16 cellular contexts compared by ENCODE assay signal in genomic region chr2:240302933-240303332, GRCh38.
DNase-seq lines count a peak whose midpoint lies in the region; ATAC-seq, FAIRE-seq and TF ChIP-seq lines count a peak whose summit lies in the region.
"Had no signal": no experiment of that assay in that cellular context is flagged by ENCODE, and none has a peak within 500 bp of the region (broad histone marks: within the 10 kb centered on the region; RNA-seq: fewer than 3 reads in every experiment).

No MANE protein-coding gene starts in this region.

- H3K4me3 Mint-ChIP-seq in activated CD4-positive, alpha-beta memory T cell treated with anti-CD3 and anti-CD28 coated beads, Interleukin-2, amount 10 ng/mL, durations not matched to agents 7 days and 5 days = no peak overlapping the region
- H3K4me3 Mint-ChIP-seq in activated CD4-positive, alpha-beta memory T cell treated with anti-CD3 and anti-CD28 coated beads for 36 hours = no peak overlapping the region
- H3K4me3 Mint-ChIP-seq: CD4-positive, CD25-positive, alpha-beta regulatory T cell had no signal

- H3K36me3 ChIP-seq in right lobe of liver (no peaks in the 10 kb centered on the region), HepG2 (replicated peaks in 1 of 2; ENCODE audit: control insufficient read depth in 1 of 2, insufficient read depth in 2 of 2, low read length in 2 of 2) (no peaks in the 10 kb centered on the region), Karpas-422 (ENCODE audit: insufficient read depth, low read length) (no peaks in the 10 kb centered on the region)
- H3K36me3 ChIP-seq: BLaER1 treated with 17β-estradiol and CSF1 and Interleukin-3, amounts not matched to agents 10 nM and 100 nM had no signal

- no peaks in the 10 kb centered on the region for H3K9me3 ChIP-seq in right lobe of liver
- H3K9me3 ChIP-seq in HepG2 (ENCODE audit: low read length) = no peaks in the 10 kb centered on the region
- H3K9me3 ChIP-seq in Karpas-422 (ENCODE audit: low read length) = no peaks in the 10 kb centered on the region
- H3K9me3 ChIP-seq: BLaER1 treated with 17β-estradiol and CSF1 and Interleukin-3, amounts not matched to agents 10 nM and 100 nM had no signal

- WGBS in right lobe of liver (ENCODE audit: insufficient coverage, low coverage, low lambda C conversion rate, missing lambda C conversion rate) = no CpG with 5 or more reads among the region's 1 CpG
- no CpG with 5 or more reads among the region's 1 CpG for WGBS in HepG2 (ENCODE audit: low lambda C conversion rate)

- H3K4me3 ChIP-seq in right lobe of liver = no peak overlapping the region
- no peak overlapping the region for H3K4me3 ChIP-seq in HepG2 (replicated peaks in 1 of 3; ENCODE audit: insufficient read depth in 1 of 3, low read depth in 2 of 3, low read length in 3 of 3)
- no peak overlapping the region for H3K4me3 ChIP-seq in Karpas-422 (ENCODE audit: low read length)
- H3K4me3 ChIP-seq: BLaER1 treated with 17β-estradiol and CSF1 and Interleukin-3, amounts not matched to agents 10 nM and 100 nM; GM12878; GM23248 had no signal

- TF ChIP-seq POLR2A in right lobe of liver (IDR thresholded peaks at IDR 0.05) (no peak), HepG2 (IDR thresholded peaks at IDR 0.05; ENCODE audit: insufficient read depth in 1 of 2, low read depth in 2 of 2, low read length in 2 of 2) (no peak)

- no peaks in the 10 kb centered on the region for H3K36me3 Mint-ChIP-seq in activated CD4-positive, alpha-beta memory T cell treated with anti-CD3 and anti-CD28 coated beads, Interleukin-2, amount 10 ng/mL, durations not matched to agents 7 days and 5 days (ENCODE audit: low read depth)
- no peaks in the 10 kb centered on the region for H3K36me3 Mint-ChIP-seq in activated CD4-positive, alpha-beta memory T cell treated with anti-CD3 and anti-CD28 coated beads for 36 hours
- H3K36me3 Mint-ChIP-seq: CD4-positive, CD25-positive, alpha-beta regulatory T cell had no signal

- no TSS peak for BruUV-seq in HepG2 (replicated peaks; lab: Mats Ljungman, UMichigan)

- TF ChIP-seq CTCF in right lobe of liver (IDR thresholded peaks at IDR 0.05) (no peak), HepG2 (CRISPR knock-in tag; IDR thresholded peaks at IDR 0.05) (no peak), omental fat pad (IDR thresholded peaks at IDR 0.05) (no peak)

- in situ Hi-C loops in HepG2 (cut with HindIII; ENCODE audit: extremely low pct_ligation_motif_present, low pct_unique_long_range_greater_than_20kb) (no loop called here), ACHN (cut with HindIII; ENCODE audit: low pct_ligation_motif_present, low pct_unique_long_range_greater_than_20kb, low sequenced_read_pairs) (no loop called here)

- no peak overlapping the region for H3K4me2 ChIP-seq in HepG2 (ENCODE audit: low read depth, low read length)
- H3K4me2 ChIP-seq in Karpas-422 (ENCODE audit: low read depth, low read length, poor library complexity, severe bottlenecking) = no peak overlapping the region
- H3K4me2 ChIP-seq: BLaER1 treated with 17β-estradiol and CSF1 and Interleukin-3, amounts not matched to agents 10 nM and 100 nM had no signal

- H4K20me1 ChIP-seq in HepG2 (ENCODE audit: insufficient read depth, low read length) = peaks cover 6% of the 10 kb centered on the region; the same call in 1 of the 2 replicates
- no peaks in the 10 kb centered on the region for H4K20me1 ChIP-seq in Karpas-422 (ENCODE audit: insufficient read depth, low read depth, low read length)
- H4K20me1 ChIP-seq: BLaER1 treated with 17β-estradiol and CSF1 and Interleukin-3, amounts not matched to agents 10 nM and 100 nM had no signal

- FAIRE-seq in HepG2 (lab: Jason Lieb, UNC) = no peak
- FAIRE-seq: GM12878, GM18507, H54 had no signal

- TF ChIP-seq EP300 in HepG2 (IDR thresholded peaks at IDR 0.05; ENCODE audit: low read depth in 2 of 2, low read length in 2 of 2) (no peak), HepG2 (CRISPR knock-in tag; IDR thresholded peaks at IDR 0.05; ENCODE audit: borderline replicate concordance) (no peak)

- H3K27ac Mint-ChIP-seq in activated CD4-positive, alpha-beta memory T cell treated with anti-CD3 and anti-CD28 coated beads, Interleukin-2, amount 10 ng/mL, durations not matched to agents 7 days and 5 days = no peak overlapping the region
- H3K27ac Mint-ChIP-seq in activated CD4-positive, alpha-beta memory T cell treated with anti-CD3 and anti-CD28 coated beads for 36 hours = no peak overlapping the region
- H3K27ac Mint-ChIP-seq: CD4-positive, CD25-positive, alpha-beta regulatory T cell had no signal

- no peaks in the 10 kb centered on the region for H3K27me3 ChIP-seq in right lobe of liver
- peaks cover 18 to 72% of the 10 kb centered on the region in 2 experiments for H3K27me3 ChIP-seq in HepG2 (ENCODE audit: control insufficient read depth in 1 of 2, insufficient read depth in 2 of 2, low read length in 2 of 2)
- H3K27me3 ChIP-seq in Karpas-422 (ENCODE audit: low read length) = no peaks in the 10 kb centered on the region
- H3K27me3 ChIP-seq: BLaER1 treated with 17β-estradiol and CSF1 and Interleukin-3, amounts not matched to agents 10 nM and 100 nM had no signal

- CTCF ChIA-PET in activated CD4-positive, alpha-beta memory T cell treated with anti-CD3 and anti-CD28 coated beads, Interleukin-2, amount 10 ng/mL, durations not matched to agents 7 days and 5 days (lab: Charles Lee) = no interaction called here
- CTCF ChIA-PET in activated CD4-positive, alpha-beta memory T cell treated with anti-CD3 and anti-CD28 coated beads for 36 hours (lab: Charles Lee) = no interaction called here
- CTCF ChIA-PET in HepG2 (lab: Yijun Ruan, JAX; ENCODE audit: low intra/inter-chr PET ratio, low total read pairs) = no interaction called here

- intact Hi-C loops in activated CD4-positive, alpha-beta memory T cell treated with anti-CD3 and anti-CD28 coated beads for 36 hours (cut with micrococcal nuclease) = no loop called here
- intact Hi-C loops in right lobe of liver (cut with DNase I) = no loop called here
- intact Hi-C loops in HepG2 (cut with micrococcal nuclease; ENCODE audit: unreplicated experiment) = no loop called here

- TF ChIP-seq RAD21 in HepG2 (CRISPR knock-in tag; IDR thresholded peaks at IDR 0.05) = no peak

- no peaks in the 10 kb centered on the region for H3K4me1 Mint-ChIP-seq in activated CD4-positive, alpha-beta memory T cell treated with anti-CD3 and anti-CD28 coated beads, Interleukin-2, amount 10 ng/mL, durations not matched to agents 7 days and 5 days
- no peaks in the 10 kb centered on the region for H3K4me1 Mint-ChIP-seq in activated CD4-positive, alpha-beta memory T cell treated with anti-CD3 and anti-CD28 coated beads for 36 hours (ENCODE audit: low read depth)
- H3K4me1 Mint-ChIP-seq: CD4-positive, CD25-positive, alpha-beta regulatory T cell had no signal

- H2AFZ ChIP-seq in HepG2 (ENCODE audit: low read length) (no peak overlapping the region), Karpas-422 (ENCODE audit: low read length) (no peak overlapping the region)
- H2AFZ ChIP-seq: GM23248 had no signal

- H3K27ac ChIP-seq in right lobe of liver (no peak overlapping the region), HepG2 (ENCODE audit: extremely low read length, insufficient read depth, low read length) (no peak overlapping the region), Karpas-422 (ENCODE audit: low read length) (no peak overlapping the region)
- H3K27ac ChIP-seq: 22Rv1; BLaER1 treated with 17β-estradiol and CSF1 and Interleukin-3, amounts not matched to agents 10 nM and 100 nM; GM23248 had no signal

- ATAC-seq in right lobe of liver = peak in 3 of 4 donors; percentile 39 to 53 (median 44)
- no peak for ATAC-seq in HepG2
- ATAC-seq in omental fat pad (ENCODE audit: low FRiP score) = no peak
- ATAC-seq: GM12878 had no signal

- peaks cover 2% of the 10 kb centered on the region for H3K27me3 Mint-ChIP-seq in activated CD4-positive, alpha-beta memory T cell treated with anti-CD3 and anti-CD28 coated beads, Interleukin-2, amount 10 ng/mL, durations not matched to agents 7 days and 5 days
- peaks cover 21% of the 10 kb centered on the region for H3K27me3 Mint-ChIP-seq in activated CD4-positive, alpha-beta memory T cell treated with anti-CD3 and anti-CD28 coated beads for 36 hours
- H3K27me3 Mint-ChIP-seq: CD4-positive, CD25-positive, alpha-beta regulatory T cell had no signal

- no peaks in the 10 kb centered on the region for H3K9me3 Mint-ChIP-seq in activated CD4-positive, alpha-beta memory T cell treated with anti-CD3 and anti-CD28 coated beads, Interleukin-2, amount 10 ng/mL, durations not matched to agents 7 days and 5 days
- no peaks in the 10 kb centered on the region for H3K9me3 Mint-ChIP-seq in activated CD4-positive, alpha-beta memory T cell treated with anti-CD3 and anti-CD28 coated beads for 36 hours

- H3K4me1 ChIP-seq in right lobe of liver (no peaks in the 10 kb centered on the region), HepG2 (ENCODE audit: insufficient read depth, low read length) (no peaks in the 10 kb centered on the region), Karpas-422 (ENCODE audit: low read length) (no peaks in the 10 kb centered on the region)

- POLR2A ChIA-PET in activated CD4-positive, alpha-beta memory T cell treated with anti-CD3 and anti-CD28 coated beads, Interleukin-2, amount 10 ng/mL, durations not matched to agents 7 days and 5 days (lab: Charles Lee) = no interaction called here
- POLR2A ChIA-PET in activated CD4-positive, alpha-beta memory T cell treated with anti-CD3 and anti-CD28 coated beads for 36 hours (lab: Charles Lee) = no interaction called here
- POLR2A ChIA-PET in HepG2 (lab: Yijun Ruan, JAX) = no interaction called here

- DNase-seq in activated CD4-positive, alpha-beta memory T cell treated with anti-CD3 and anti-CD28 coated beads, Interleukin-2, amount 10 ng/mL, durations not matched to agents 7 days and 5 days = peak; percentile 9
- DNase-seq in activated CD4-positive, alpha-beta memory T cell treated with anti-CD3 and anti-CD28 coated beads for 36 hours = no peak
- DNase-seq in right lobe of liver (no peak), HepG2 (ENCODE audit: low spot score) (no peak), omental fat pad (ENCODE audit: low spot score) (peak; percentile 11), Karpas-422 (no peak), NCI-H2029 treated with DMSO at 0.1 percent for 48 hours (lab: John Stamatoyannopoulos, UW) (no peak), ACHN (no peak)
- DNase-seq: CD4-positive, CD25-positive, alpha-beta regulatory T cell; DMS 273 treated with DMSO at 0.1 percent for 48 hours; GM23248 had no signal

- no peak overlapping the region for H3K9ac ChIP-seq in HepG2 (ENCODE audit: insufficient read depth, low read depth, low read length)
- no peak overlapping the region for H3K9ac ChIP-seq in Karpas-422 (ENCODE audit: low read length)
- H3K9ac ChIP-seq: BLaER1 treated with 17β-estradiol and CSF1 and Interleukin-3, amounts not matched to agents 10 nM and 100 nM; GM23248 had no signal

- no peaks in the 10 kb centered on the region for H3K9me2 ChIP-seq in Karpas-422 (replicated peaks; ENCODE audit: insufficient read depth, low read length)

- H3K79me2 ChIP-seq in HepG2 (ENCODE audit: insufficient read depth, low read length) = no peaks in the 10 kb centered on the region
- no peaks in the 10 kb centered on the region for H3K79me2 ChIP-seq in Karpas-422 (ENCODE audit: low read length)

TF ChIP-seq in HepG2, 621 proteins besides CTCF, POLR2A, EP300 and RAD21 (continues in another document):
- no peak for TF ChIP-seq SCMH1 (CRISPR knock-in tag; IDR thresholded peaks at IDR 0.05; ENCODE audit: borderline replicate concordance)

Comparison
In these comparisons a context has a peak if more than half of its experiments do, and no peak if none do; other contexts are left out.
1. DNase-seq: peak in activated CD4-positive, alpha-beta memory T cell treated with anti-CD3 and anti-CD28 coated beads, Interleukin-2, amount 10 ng/mL, durations not matched to agents 7 days and 5 days (single experiment) and omental fat pad (single experiment); none in activated CD4-positive, alpha-beta memory T cell treated with anti-CD3 and anti-CD28 coated beads for 36 hours (single experiment), right lobe of liver (0 of 3), HepG2 (single experiment), Karpas-422 (single experiment), NCI-H2029 treated with DMSO at 0.1 percent for 48 hours (single experiment) and ACHN (single experiment).
2. ATAC-seq: peak in right lobe of liver (3 of 4); none in HepG2 (single experiment) and omental fat pad (single experiment).